In the genomic region with DNA sequence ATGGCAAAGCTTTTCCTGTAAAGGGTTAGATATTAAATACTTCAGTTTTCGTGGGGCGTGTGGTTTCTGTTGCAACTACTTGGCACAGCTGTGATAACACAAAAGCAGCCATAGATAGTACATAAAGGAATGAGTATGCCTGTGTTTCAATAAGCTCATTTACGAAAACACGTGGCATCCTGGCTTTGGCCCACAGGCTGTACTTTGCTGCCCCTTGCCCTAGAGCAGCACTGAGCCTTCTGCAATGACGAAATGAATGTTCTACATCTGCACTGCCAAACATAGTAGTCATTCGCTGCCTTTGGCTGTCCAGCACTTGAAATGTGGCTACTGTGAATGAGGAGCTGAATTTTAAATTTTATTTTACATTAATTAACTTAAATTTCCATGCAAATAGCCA, we compare ENCODE assay signal across 31 cellular contexts.
DNase-seq lines count a peak whose midpoint lies in the region; ATAC-seq and TF ChIP-seq lines count a peak whose summit lies in the region.
"Had no signal": no experiment of that assay in that cellular context is flagged by ENCODE, and none has a peak within 500 bp of the region (broad histone marks: within the 10 kb centered on the region; RNA-seq: fewer than 3 reads in every experiment).

No MANE protein-coding gene starts in this region.

- no peak for TF ChIP-seq EP300 in SK-N-SH (IDR thresholded peaks at IDR 0.05; ENCODE audit: borderline replicate concordance in 1 of 2, low read depth in 1 of 2, low read length in 1 of 2)

- H3K9ac ChIP-seq in SK-N-SH, result no peak overlapping the region
- H3K9ac ChIP-seq: BLaER1 had no signal

- no peaks in the 10 kb centered on the region for H3K36me3 ChIP-seq in SK-N-SH (replicated peaks in 1 of 2; ENCODE audit: control insufficient read depth in 1 of 2, insufficient read depth in 2 of 2, low read length in 1 of 2)
- H3K36me3 ChIP-seq in lower lobe of right lung, result no peaks in the 10 kb centered on the region
- no peaks in the 10 kb centered on the region for H3K36me3 ChIP-seq in CD4-positive, alpha-beta memory T cell (ENCODE audit: insufficient read depth, low read length)
- H3K36me3 ChIP-seq: BLaER1, HAP-1, Peyer's patch, stomach had no signal

- H3K36me3 Mint-ChIP-seq in CD4-positive, alpha-beta memory T cell, result no peaks in the 10 kb centered on the region
- H3K36me3 Mint-ChIP-seq: activated naive CD4-positive, alpha-beta T cell treated with anti-CD3 and anti-CD28 coated beads, Interleukin-2, amount 50 U/mL, for 72 hours; naive thymus-derived CD8-positive, alpha-beta T cell; type B pancreatic cell had no signal

- TF ChIP-seq CTCF in SK-N-SH (IDR thresholded peaks at IDR 0.05) (no peak), lower lobe of right lung (IDR thresholded peaks at IDR 0.05) (no peak)

- no peak overlapping the region for H3K27ac ChIP-seq in caudate nucleus (ENCODE audit: low read depth, low read length)
- no peak overlapping the region for H3K27ac ChIP-seq in SK-N-SH (ENCODE audit: low read depth in 2 of 2, low read length in 1 of 2)
- no peak overlapping the region for H3K27ac ChIP-seq in lower lobe of right lung
- H3K27ac ChIP-seq in CD4-positive, alpha-beta memory T cell (ENCODE audit: low read depth, low read length), result no peak overlapping the region
- H3K27ac ChIP-seq: BLaER1, epithelial cell of prostate, foreskin keratinocyte, hepatocyte, Peyer's patch, stomach had no signal

- H3K4me1 ChIP-seq in SK-N-SH (ENCODE audit: control insufficient read depth in 1 of 2, insufficient read depth in 2 of 2, low read depth in 1 of 2, low read length in 1 of 2) (no peaks in the 10 kb centered on the region), lower lobe of right lung (no peaks in the 10 kb centered on the region)
- H3K4me1 ChIP-seq in CD4-positive, alpha-beta memory T cell (ENCODE audit: insufficient read depth, low read length), result no peaks in the 10 kb centered on the region
- H3K4me1 ChIP-seq: BLaER1, foreskin keratinocyte, HAP-1, Peyer's patch, stomach had no signal

- H3K4me3 ChIP-seq in Jurkat, Clone E6-1 (ENCODE audit: low read length), result no peak overlapping the region
- no peak overlapping the region for H3K4me3 ChIP-seq in SK-N-SH (ENCODE audit: low read depth in 2 of 2, low read length in 1 of 2)
- H3K4me3 ChIP-seq in lower lobe of right lung, result no peak overlapping the region
- no peak overlapping the region for H3K4me3 ChIP-seq in CD4-positive, alpha-beta memory T cell (ENCODE audit: low read length in 2 of 2)
- H3K4me3 ChIP-seq: BLaER1, HAP-1, hepatocyte, Peyer's patch, stomach had no signal

- H3K79me2 ChIP-seq in SK-N-SH (ENCODE audit: insufficient read depth), result no peaks in the 10 kb centered on the region
- H3K79me2 ChIP-seq: hepatocyte had no signal

- no peaks in the 10 kb centered on the region for H3K27me3 ChIP-seq in SK-N-SH (ENCODE audit: insufficient read depth)
- no peaks in the 10 kb centered on the region for H3K27me3 ChIP-seq in lower lobe of right lung (ENCODE audit: low read depth)
- H3K27me3 ChIP-seq in CD4-positive, alpha-beta memory T cell (ENCODE audit: insufficient read depth, low read length), result no peaks in the 10 kb centered on the region
- H3K27me3 ChIP-seq: BLaER1, foreskin keratinocyte, hepatocyte, Peyer's patch, stomach had no signal

- no peak overlapping the region for H3K27ac Mint-ChIP-seq in CD4-positive, alpha-beta memory T cell
- H3K27ac Mint-ChIP-seq: activated CD8-positive, alpha-beta T cell treated with anti-CD3 and anti-CD28 coated beads for 36 hours; activated naive CD4-positive, alpha-beta T cell treated with anti-CD3 and anti-CD28 coated beads, Interleukin-2, amount 50 U/mL, for 72 hours; activated T-helper 2 cell treated with anti-CD3 and anti-CD28 coated beads, Interferon-gamma antibody, Interleukin-2, Interleukin-4, amounts not matched to agents 10 μg/mL and 5 μg/mL and 100 μg/mL, durations not matched to agents 14 hours and 24 hours and 36 hours; naive thymus-derived CD8-positive, alpha-beta T cell; type B pancreatic cell had no signal

- no peak overlapping the region for H3K4me2 ChIP-seq in SK-N-SH
- H3K4me2 ChIP-seq: BLaER1, hepatocyte had no signal

- TF ChIP-seq RAD21 in SK-N-SH (IDR thresholded peaks at IDR 0.05; ENCODE audit: low read length), result no peak

- ATAC-seq in lower lobe of right lung, result no peak
- ATAC-seq: activated CD8-positive, alpha-beta T cell treated with anti-CD3 and anti-CD28 coated beads for 36 hours; activated naive CD4-positive, alpha-beta T cell treated with anti-CD3 and anti-CD28 coated beads, Interleukin-2, amount 50 U/mL, for 72 hours; foreskin keratinocyte; naive thymus-derived CD8-positive, alpha-beta T cell had no signal

- H3K9me3 Mint-ChIP-seq in CD4-positive, alpha-beta memory T cell, result peaks cover 0 to 5% (median 0%) of the 10 kb centered on the region in 8 donors
- H3K9me3 Mint-ChIP-seq: activated T-helper 2 cell treated with anti-CD3 and anti-CD28 coated beads, Interferon-gamma antibody, Interleukin-2, Interleukin-4, amounts not matched to agents 10 μg/mL and 5 μg/mL and 100 μg/mL, durations not matched to agents 14 hours and 24 hours and 36 hours; type B pancreatic cell had no signal

- H3K9me2 ChIP-seq in SK-N-SH, result no peaks in the 10 kb centered on the region

- no peaks in the 10 kb centered on the region for H3K4me1 Mint-ChIP-seq in CD4-positive, alpha-beta memory T cell
- H3K4me1 Mint-ChIP-seq: central memory CD8-positive, alpha-beta T cell; naive thymus-derived CD8-positive, alpha-beta T cell had no signal

- H3K4me3 Mint-ChIP-seq in CD4-positive, alpha-beta memory T cell, result no peak overlapping the region
- H3K4me3 Mint-ChIP-seq: activated CD8-positive, alpha-beta T cell treated with anti-CD3 and anti-CD28 coated beads for 36 hours; central memory CD8-positive, alpha-beta T cell; naive thymus-derived CD8-positive, alpha-beta T cell; type B pancreatic cell had no signal

- H3K9me3 ChIP-seq in SK-N-SH (no peaks in the 10 kb centered on the region), lower lobe of right lung (no peaks in the 10 kb centered on the region)
- H3K9me3 ChIP-seq in CD4-positive, alpha-beta memory T cell (ENCODE audit: control insufficient read depth in 1 of 2, low read length in 2 of 2), result no peaks in the 10 kb centered on the region
- H3K9me3 ChIP-seq: BLaER1, HAP-1, Peyer's patch had no signal

- intact Hi-C loops in lower lobe of right lung (cut with DNase I), result no loop called here
- intact Hi-C loops in CD4-positive, alpha-beta memory T cell (cut with micrococcal nuclease), result no loop called here

- WGBS in SK-N-SH (ENCODE audit: low lambda C conversion rate), result 0% methylated on average over 6 of the region's 6 CpGs

- H3F3A ChIP-seq in SK-N-SH (replicated peaks; ENCODE audit: insufficient read depth), result no peaks in the 10 kb centered on the region

- DNase-seq in Jurkat, Clone E6-1 (ENCODE audit: low read depth, low spot score), result peak; percentile 3
- peak in 34 of 61 donors; percentile 0 to 60 (median 5) for DNase-seq in caudate nucleus (lab: John Stamatoyannopoulos, UW)
- DNase-seq in inferior parietal cortex (ENCODE audit: extremely low spot score), result peak; percentile 53
- DNase-seq in smooth muscle cell of the brain vasculature (ENCODE audit: low read depth, low spot score), result peak; percentile 4
- DNase-seq in cerebellar nuclear complex (lab: John Stamatoyannopoulos, UW), result no peak
- no peak for DNase-seq in SK-N-SH
- DNase-seq in lower lobe of right lung, result no peak
- DNase-seq in CD4-positive, alpha-beta memory T cell, result no peak
- DNase-seq: activated CD4-positive, CD25-positive, alpha-beta regulatory T cell treated with anti-CD3 and anti-CD28 coated beads, Interleukin-2, amount 50 U/mL, for 72 hours; activated CD8-positive, alpha-beta T cell treated with anti-CD3 and anti-CD28 coated beads for 36 hours; DMS79 treated with DMSO at 0.1 percent for 48 hours; foreskin keratinocyte; naive thymus-derived CD8-positive, alpha-beta T cell; NCI-H1417; NCI-H2029 treated with DMSO at 0.1 percent for 48 hours; NCI-H2227 treated with DMSO at 0.1 percent for 48 hours; NCI-H526 treated with DMSO at 0.1 percent for 48 hours; Peyer's patch; retina; small intestine; stimulated activated CD4-positive, alpha-beta T cell treated with anti-CD3 and anti-CD28 coated beads, Interleukin-1b, Interleukin-23, amount 100 ng/mL, for 48 hours; stimulated activated CD8-positive, alpha-beta memory T cell treated with anti-CD3 and anti-CD28 coated beads, Interleukin-4, amount 100 ng/mL, for 48 hours; stomach had no signal

- H2AFZ ChIP-seq in SK-N-SH (ENCODE audit: low read depth), result no peak overlapping the region
- H2AFZ ChIP-seq: hepatocyte had no signal

- CTCF ChIA-PET in SK-N-SH (lab: Yijun Ruan, JAX), result interaction anchor here (1.1 kb wide), 1 partner anchor 9 kb away, joined by 3 read pairs; no protein-coding TSS in a partner anchor
- CTCF ChIA-PET in CD4-positive, alpha-beta memory T cell (lab: Charles Lee; ENCODE audit: partially characterized antibody), result no interaction called here

- no peaks in the 10 kb centered on the region for H4K20me1 ChIP-seq in SK-N-SH (ENCODE audit: insufficient read depth)
- H4K20me1 ChIP-seq: BLaER1 had no signal

- H3K27me3 Mint-ChIP-seq in CD4-positive, alpha-beta memory T cell, result peaks cover 0 to 2% of the 10 kb centered on the region in 2 donors
- H3K27me3 Mint-ChIP-seq: activated CD8-positive, alpha-beta T cell treated with anti-CD3 and anti-CD28 coated beads for 36 hours; central memory CD8-positive, alpha-beta T cell; naive thymus-derived CD8-positive, alpha-beta T cell; type B pancreatic cell had no signal

- POLR2A ChIA-PET in SK-N-SH (lab: Yijun Ruan, JAX), result no interaction called here
- POLR2A ChIA-PET in CD4-positive, alpha-beta memory T cell (lab: Charles Lee; ENCODE audit: partially characterized antibody), result no interaction called here

TF ChIP-seq in SK-N-SH, 30 proteins besides CTCF, POLR2A, EP300 and RAD21:
- TF ChIP-seq, protein P1, sequence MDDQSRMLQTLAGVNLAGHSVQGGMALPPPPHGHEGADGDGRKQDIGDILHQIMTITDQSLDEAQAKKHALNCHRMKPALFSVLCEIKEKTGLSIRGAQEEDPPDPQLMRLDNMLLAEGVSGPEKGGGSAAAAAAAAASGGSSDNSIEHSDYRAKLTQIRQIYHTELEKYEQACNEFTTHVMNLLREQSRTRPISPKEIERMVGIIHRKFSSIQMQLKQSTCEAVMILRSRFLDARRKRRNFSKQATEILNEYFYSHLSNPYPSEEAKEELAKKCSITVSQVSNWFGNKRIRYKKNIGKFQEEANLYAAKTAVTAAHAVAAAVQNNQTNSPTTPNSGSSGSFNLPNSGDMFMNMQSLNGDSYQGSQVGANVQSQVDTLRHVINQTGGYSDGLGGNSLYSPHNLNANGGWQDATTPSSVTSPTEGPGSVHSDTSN (IDR thresholded peaks at IDR 0.05), result no peak
TF ChIP-seq in SK-N-SH: peak in this region for 0.

Comparison
In these comparisons a context has a peak if more than half of its experiments do, and no peak if none do; other contexts are left out.
1. DNase-seq: peak in Jurkat, Clone E6-1 (single experiment), caudate nucleus (34 of 61), inferior parietal cortex (single experiment) and smooth muscle cell of the brain vasculature (single experiment); none in cerebellar nuclear complex (0 of 2), SK-N-SH (single experiment), lower lobe of right lung (single experiment) and CD4-positive, alpha-beta memory T cell (0 of 5).